In genomic region chr6:126339796-126340750, GRCh38 we compare ENCODE assay signal across 8 cellular contexts. TPM values are rescaled to one million over a fixed set of nuclear protein-coding genes. Genes with fewer than 3 reads are reported as not detected.
A peak's percentile ranks its signal among the peaks of the same experiment; 100 is the strongest.
DNase-seq lines count a peak whose midpoint lies in the region; ATAC-seq and TF ChIP-seq lines count a peak whose summit lies in the region.

TSS of gene CENPW (plus strand) at chr6:126340115. CDS start at chr6:126340274, 159 bp downstream.

- WGBS in thymus: 4% methylated on average over 48 of the region's 48 CpGs

- H3K9me3 ChIP-seq in SK-N-MC (ENCODE audit: low read depth, low read length) (no peaks in the 10 kb centered on the region), osteoblast (ENCODE audit: low read depth, low read length) (no peaks in the 10 kb centered on the region), thymus (ENCODE audit: control insufficient read depth) (no peaks in the 10 kb centered on the region)

- intact Hi-C loops in activated naive CD4-positive, alpha-beta T cell treated with anti-CD3 and anti-CD28 coated beads for 36 hours (cut with micrococcal nuclease): loop anchor here (1.0 to 10.0 kb wide), 8 partner anchors 159 to 1018 kb away; partner anchors contain the start of genes ECHDC1, HEY2, RNF146 and TRMT11

- no peak within 1 kb of the TSS for H3K4me3 Mint-ChIP-seq in activated naive CD4-positive, alpha-beta T cell treated with anti-CD3 and anti-CD28 coated beads for 36 hours
- H3K4me3 Mint-ChIP-seq in glutamatergic neuron (ENCODE audit: unreplicated experiment): no peak within 1 kb of the TSS

- H4K20me1 ChIP-seq in osteoblast (ENCODE audit: insufficient read depth, low read length): no peaks in the 10 kb centered on the region

- TF ChIP-seq CTCF in GM10266 (IDR thresholded peaks at IDR 0.05; ENCODE audit: control insufficient read depth, insufficient read depth, low read depth, missing control alignments) (no peak), NB4 (IDR thresholded peaks at IDR 0.05; ENCODE audit: low read depth, low read length) (no peak), glutamatergic neuron (IDR thresholded peaks at IDR 0.05; ENCODE audit: partially characterized antibody, unreplicated experiment) (no peak), osteoblast (IDR thresholded peaks at IDR 0.05; ENCODE audit: extremely low read depth, low read depth, low read length) (no peak)

- H3K4me1 ChIP-seq in osteoblast (ENCODE audit: insufficient read depth, low read length): peaks cover 14% of the 10 kb centered on the region
- H3K4me1 ChIP-seq in thymus (ENCODE audit: control insufficient read depth, insufficient read depth, low read length): peaks cover 5% of the 10 kb centered on the region

- peak within 1 kb of the TSS; percentile 90 for H3K9ac ChIP-seq in SK-N-MC (ENCODE audit: insufficient read length)

- peak; percentile 75 for TF ChIP-seq POLR2A in NB4 (IDR thresholded peaks at IDR 0.05; ENCODE audit: extremely low read depth, insufficient read length)

- CTCF ChIA-PET in activated naive CD4-positive, alpha-beta T cell treated with anti-CD3 and anti-CD28 coated beads for 36 hours (lab: Charles Lee): interaction anchor here (1.2 to 1.9 kb wide), 2 partner anchors 12 to 21 kb away, joined by 3 to 6 read pairs; no protein-coding TSS in a partner anchor

- H3K27me3 Mint-ChIP-seq in activated naive CD4-positive, alpha-beta T cell treated with anti-CD3 and anti-CD28 coated beads for 36 hours (ENCODE audit: low read depth): no peaks in the 10 kb centered on the region
- no peaks in the 10 kb centered on the region for H3K27me3 Mint-ChIP-seq in glutamatergic neuron (ENCODE audit: unreplicated experiment)

- peak within 1 kb of the TSS; percentile 81 for H3K27ac ChIP-seq in SK-N-MC
- peak within 1 kb of the TSS; percentile 53 for H3K27ac ChIP-seq in osteoblast (ENCODE audit: low read depth, low read length)
- H3K27ac ChIP-seq in thymus (ENCODE audit: low read depth): peak within 1 kb of the TSS; percentile 3

- peaks cover 34% of the 10 kb centered on the region for H3K79me2 ChIP-seq in osteoblast (ENCODE audit: insufficient read depth, low read length)

- H3K4me2 ChIP-seq in osteoblast (ENCODE audit: insufficient read depth, low read length): peak within 1 kb of the TSS; percentile 96

- H3K36me3 ChIP-seq in SK-N-MC (ENCODE audit: insufficient read depth, low read length) (no peaks in the 10 kb centered on the region), osteoblast (ENCODE audit: insufficient read depth, low read length) (no peaks in the 10 kb centered on the region), thymus (ENCODE audit: control insufficient read depth, insufficient read depth) (no peaks in the 10 kb centered on the region)

- no peaks in the 10 kb centered on the region for H3K36me3 Mint-ChIP-seq in activated naive CD4-positive, alpha-beta T cell treated with anti-CD3 and anti-CD28 coated beads for 36 hours (ENCODE audit: low read depth)
- no peaks in the 10 kb centered on the region for H3K36me3 Mint-ChIP-seq in glutamatergic neuron (ENCODE audit: unreplicated experiment)

- peaks cover 14% of the 10 kb centered on the region for H3K4me1 Mint-ChIP-seq in activated naive CD4-positive, alpha-beta T cell treated with anti-CD3 and anti-CD28 coated beads for 36 hours (ENCODE audit: low read depth)
- peaks cover 7% of the 10 kb centered on the region for H3K4me1 Mint-ChIP-seq in glutamatergic neuron (ENCODE audit: low read depth, unreplicated experiment)

- H3K27me3 ChIP-seq in osteoblast (ENCODE audit: insufficient read depth, low read length) (no peaks in the 10 kb centered on the region), thymus (ENCODE audit: control insufficient read depth, insufficient read depth) (no peaks in the 10 kb centered on the region)

- ATAC-seq in HG02588 (IDR thresholded peaks at IDR 0.05; ENCODE audit: unreplicated experiment): peak; percentile 90

- H3K9me3 Mint-ChIP-seq in activated naive CD4-positive, alpha-beta T cell treated with anti-CD3 and anti-CD28 coated beads for 36 hours: no peaks in the 10 kb centered on the region
- no peaks in the 10 kb centered on the region for H3K9me3 Mint-ChIP-seq in glutamatergic neuron (ENCODE audit: unreplicated experiment)

- DNase-seq in GM10266 (ENCODE audit: extremely low spot score) (peak; percentile 81), NB4 (ENCODE audit: low read depth) (peak; percentile 93), SK-N-MC (ENCODE audit: low read depth, low spot score) (peak; percentile 52), glutamatergic neuron (peak; percentile 98), osteoblast (ENCODE audit: insufficient read length, low spot score, missing footprints) (peak; percentile 69)
- peak; percentile 98 for DNase-seq in activated naive CD4-positive, alpha-beta T cell treated with anti-CD3 and anti-CD28 coated beads for 36 hours

- peak within 1 kb of the TSS; percentile 100 for H2AFZ ChIP-seq in osteoblast (ENCODE audit: low read length)

- H3K4me3 ChIP-seq in NB4 (ENCODE audit: low read depth, low read length): peak within 1 kb of the TSS; percentile 96
- H3K4me3 ChIP-seq in SK-N-MC: peak within 1 kb of the TSS; percentile 100
- peak within 1 kb of the TSS; percentile 95 for H3K4me3 ChIP-seq in osteoblast (ENCODE audit: insufficient read depth, low read length)
- peak within 1 kb of the TSS; percentile 69 for H3K4me3 ChIP-seq in thymus (ENCODE audit: low read length)

- no peak within 1 kb of the TSS for H3K27ac Mint-ChIP-seq in activated naive CD4-positive, alpha-beta T cell treated with anti-CD3 and anti-CD28 coated beads for 36 hours
- H3K27ac Mint-ChIP-seq in glutamatergic neuron (ENCODE audit: unreplicated experiment): no peak within 1 kb of the TSS

RNA-seq across cellular contexts. Expression of gene CENPW, which starts in this region (rescaled TPM):
- total RNA-seq in activated naive CD4-positive, alpha-beta T cell treated with anti-CD3 and anti-CD28 coated beads for 36 hours: 10 to 100 TPM; 77.8 to 85.8 TPM
- total RNA-seq in glutamatergic neuron (ENCODE audit: unreplicated experiment) (13.0 TPM), osteoblast (1.1 and 3.8 TPM in 2 replicates)
- 11.5 TPM for polyA plus RNA-seq in thymus

Comparison
In these comparisons a context has a peak if more than half of its experiments do, and no peak if none do; other contexts are left out.
1. Peak in every context shown above with its lines: DNase-seq, ATAC-seq, H3K4me3 ChIP-seq and H3K27ac ChIP-seq.
2. H3K27ac ChIP-seq: peak in every context shown above with its lines; median percentile 81 in SK-N-MC; 53 in osteoblast; 3 in thymus.